ENCODE assay signal across 8 cellular contexts in genomic region chr5:143398451-143399237, GRCh38. TPM values are rescaled to one million over a fixed set of nuclear protein-coding genes. Genes with fewer than 3 reads are reported as not detected.
DNase-seq lines count a peak whose midpoint lies in the region; ATAC-seq and TF ChIP-seq lines count a peak whose summit lies in the region.

No MANE protein-coding gene starts in this region.

- H3K9me3 ChIP-seq in iPS-18a (ENCODE audit: control insufficient read depth, low read depth, low read length), result no peaks in the 10 kb centered on the region

- H3K27me3 Mint-ChIP-seq in activated CD4-positive, alpha-beta T cell treated with anti-CD3 and anti-CD28 coated beads, Interleukin-2, amount 10 ng/mL, durations not matched to agents 24 days and 14 days, result no peaks in the 10 kb centered on the region
- H3K27me3 Mint-ChIP-seq in WTC11 (ENCODE audit: low read depth), result peaks cover 28% of the 10 kb centered on the region

- TF ChIP-seq CTCF in WTC11 (IDR thresholded peaks at IDR 0.05), result no peak

- H3K4me1 Mint-ChIP-seq in activated CD4-positive, alpha-beta T cell treated with anti-CD3 and anti-CD28 coated beads, Interleukin-2, amount 10 ng/mL, durations not matched to agents 24 days and 14 days, result peaks cover 62% of the 10 kb centered on the region
- H3K4me1 Mint-ChIP-seq in WTC11, result peaks cover 83% of the 10 kb centered on the region

- POLR2A ChIA-PET in WTC11 (lab: Charles Lee), result no interaction called here

- no peaks in the 10 kb centered on the region for H3K9me3 Mint-ChIP-seq in activated CD4-positive, alpha-beta T cell treated with anti-CD3 and anti-CD28 coated beads, Interleukin-2, amount 10 ng/mL, durations not matched to agents 24 days and 14 days
- no peaks in the 10 kb centered on the region for H3K9me3 Mint-ChIP-seq in WTC11

- H3K36me3 Mint-ChIP-seq in activated CD4-positive, alpha-beta T cell treated with anti-CD3 and anti-CD28 coated beads, Interleukin-2, amount 10 ng/mL, durations not matched to agents 24 days and 14 days (ENCODE audit: low read depth), result peaks cover 42% of the 10 kb centered on the region
- H3K36me3 Mint-ChIP-seq in WTC11, result no peaks in the 10 kb centered on the region

- DNase-seq in activated CD4-positive, alpha-beta T cell treated with anti-CD3 and anti-CD28 coated beads, Interleukin-2, amount 10 ng/mL, durations not matched to agents 24 days and 14 days, result no peak
- no peak for DNase-seq in activated CD4-positive, alpha-beta T cell treated with anti-CD3 and anti-CD28 coated beads for 1 hour
- no peak for DNase-seq in WTC11 (ENCODE audit: low spot score)
- DNase-seq in superior temporal gyrus (ENCODE audit: extremely low spot score), result peak; percentile 80

- H3K9ac ChIP-seq in iPS-18a (ENCODE audit: low read length), result no peak overlapping the region

- H3K4me1 ChIP-seq in iPS-18a (ENCODE audit: control insufficient read depth, low read depth, low read length), result peaks cover 62% of the 10 kb centered on the region

- H3K36me3 ChIP-seq in iPS-18a (ENCODE audit: control insufficient read depth, low read depth, low read length), result no peaks in the 10 kb centered on the region

- peaks cover 42% of the 10 kb centered on the region for H3K27me3 ChIP-seq in iPS-18a (ENCODE audit: control insufficient read depth, insufficient read depth, low read length)

- CTCF ChIA-PET in WTC11 (lab: Charles Lee), result no interaction called here

- peak overlapping the region; percentile 93 for H3K4me3 Mint-ChIP-seq in activated CD4-positive, alpha-beta T cell treated with anti-CD3 and anti-CD28 coated beads, Interleukin-2, amount 10 ng/mL, durations not matched to agents 24 days and 14 days
- peak overlapping the region; percentile 49 for H3K4me3 Mint-ChIP-seq in WTC11

- intact Hi-C loops in activated CD4-positive, alpha-beta T cell treated with anti-CD3 and anti-CD28 coated beads, Interleukin-2, amount 10 ng/mL, durations not matched to agents 24 days and 14 days (cut with micrococcal nuclease), result no loop called here

- peak overlapping the region; percentile 37 for H3K4me3 ChIP-seq in iPS-18a (ENCODE audit: low read length)

- ATAC-seq in WTC11, result no peak
- ATAC-seq in HG03469 (IDR thresholded peaks at IDR 0.05; ENCODE audit: unreplicated experiment), result no peak
- ATAC-seq in GM21737 (IDR thresholded peaks at IDR 0.05; ENCODE audit: unreplicated experiment), result no peak
- no peak for ATAC-seq in HG03139 (IDR thresholded peaks at IDR 0.05; ENCODE audit: unreplicated experiment)

- H3K27ac Mint-ChIP-seq in activated CD4-positive, alpha-beta T cell treated with anti-CD3 and anti-CD28 coated beads, Interleukin-2, amount 10 ng/mL, durations not matched to agents 24 days and 14 days, result peak overlapping the region; percentile 34
- H3K27ac Mint-ChIP-seq in WTC11, result no peak overlapping the region

- peak overlapping the region; percentile 52 for H3K27ac ChIP-seq in iPS-18a (ENCODE audit: low read length)

TF ChIP-seq in WTC11, 78 proteins besides CTCF, POLR2A, EP300 and RAD21:
- TF ChIP-seq ELF4 (CRISPR knock-in tag; IDR thresholded peaks at IDR 0.05; ENCODE audit: low read depth) (no peak), NR2C2 (CRISPR knock-in tag; IDR thresholded peaks at IDR 0.05) (no peak), ZNF416 (CRISPR knock-in tag; IDR thresholded peaks at IDR 0.05) (no peak)
- TF ChIP-seq, protein P1, sequence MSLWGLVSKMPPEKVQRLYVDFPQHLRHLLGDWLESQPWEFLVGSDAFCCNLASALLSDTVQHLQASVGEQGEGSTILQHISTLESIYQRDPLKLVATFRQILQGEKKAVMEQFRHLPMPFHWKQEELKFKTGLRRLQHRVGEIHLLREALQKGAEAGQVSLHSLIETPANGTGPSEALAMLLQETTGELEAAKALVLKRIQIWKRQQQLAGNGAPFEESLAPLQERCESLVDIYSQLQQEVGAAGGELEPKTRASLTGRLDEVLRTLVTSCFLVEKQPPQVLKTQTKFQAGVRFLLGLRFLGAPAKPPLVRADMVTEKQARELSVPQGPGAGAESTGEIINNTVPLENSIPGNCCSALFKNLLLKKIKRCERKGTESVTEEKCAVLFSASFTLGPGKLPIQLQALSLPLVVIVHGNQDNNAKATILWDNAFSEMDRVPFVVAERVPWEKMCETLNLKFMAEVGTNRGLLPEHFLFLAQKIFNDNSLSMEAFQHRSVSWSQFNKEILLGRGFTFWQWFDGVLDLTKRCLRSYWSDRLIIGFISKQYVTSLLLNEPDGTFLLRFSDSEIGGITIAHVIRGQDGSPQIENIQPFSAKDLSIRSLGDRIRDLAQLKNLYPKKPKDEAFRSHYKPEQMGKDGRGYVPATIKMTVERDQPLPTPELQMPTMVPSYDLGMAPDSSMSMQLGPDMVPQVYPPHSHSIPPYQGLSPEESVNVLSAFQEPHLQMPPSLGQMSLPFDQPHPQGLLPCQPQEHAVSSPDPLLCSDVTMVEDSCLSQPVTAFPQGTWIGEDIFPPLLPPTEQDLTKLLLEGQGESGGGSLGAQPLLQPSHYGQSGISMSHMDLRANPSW (CRISPR knock-in tag; conservative IDR thresholded peaks at IDR 0.05; ENCODE audit: low read depth), result no peak

RNA-seq across cellular contexts. Expression of gene NR3C1, which starts 4.8 kb away (rescaled TPM):
- total RNA-seq in activated CD4-positive, alpha-beta T cell treated with anti-CD3 and anti-CD28 coated beads, Interleukin-2, amount 10 ng/mL, durations not matched to agents 24 days and 14 days, result 62.2 and 64.7 TPM in 2 replicates
- 8.7 to 15.0 TPM (median 9.3 TPM) in 3 replicates for total RNA-seq in WTC11 (2021)
